8 cellular contexts compared by ENCODE assay signal in genomic region chr15:40594429-40594836, GRCh38. TPM values are rescaled to one million over a fixed set of nuclear protein-coding genes. Genes with fewer than 3 reads are reported as not detected.
DNase-seq lines count a peak whose midpoint lies in the region; ATAC-seq and TF ChIP-seq lines count a peak whose summit lies in the region.

No MANE protein-coding gene starts in this region.

- peak; percentile 77 for ATAC-seq in GM23338
- peak; percentile 59 for ATAC-seq in naive thymus-derived CD4-positive, alpha-beta T cell

- H3K36me3 Mint-ChIP-seq in activated naive CD4-positive, alpha-beta T cell treated with anti-CD3 and anti-CD28 coated beads, Interleukin-2, amount 50 U/mL, for 24 hours = peaks cover 2% of the 10 kb centered on the region
- H3K36me3 Mint-ChIP-seq in GM23338 (ENCODE audit: low read depth) = peaks cover 3% of the 10 kb centered on the region; the same call in 1 of the 3 replicates
- H3K36me3 Mint-ChIP-seq in IgD-negative memory B cell = no peaks in the 10 kb centered on the region
- peaks cover 0 to 1% (median 0%) of the 10 kb centered on the region in 5 donors for H3K36me3 Mint-ChIP-seq in naive thymus-derived CD4-positive, alpha-beta T cell

- H3K9me3 ChIP-seq in naive thymus-derived CD4-positive, alpha-beta T cell (ENCODE audit: control insufficient read depth in 2 of 3, low read length in 3 of 3) = no peaks in the 10 kb centered on the region

- peaks cover 7% of the 10 kb centered on the region for H3K27me3 Mint-ChIP-seq in activated naive CD4-positive, alpha-beta T cell treated with anti-CD3 and anti-CD28 coated beads, Interleukin-2, amount 50 U/mL, for 24 hours
- H3K27me3 Mint-ChIP-seq in GM23338 (ENCODE audit: insufficient read depth, low read depth, poor library complexity) = peaks cover 16% of the 10 kb centered on the region
- H3K27me3 Mint-ChIP-seq in IgD-negative memory B cell = no peaks in the 10 kb centered on the region
- H3K27me3 Mint-ChIP-seq in naive thymus-derived CD4-positive, alpha-beta T cell = peaks cover 0 to 12% (median 6%) of the 10 kb centered on the region in 5 donors

- peak overlapping the region; percentile 77 for H2AFZ ChIP-seq in GM23338

- H3K27ac ChIP-seq in GM23338 (ENCODE audit: low read depth) = peak overlapping the region; percentile 94
- H3K27ac ChIP-seq in epithelial cell of prostate = peak overlapping the region; percentile 88
- H3K27ac ChIP-seq in naive thymus-derived CD4-positive, alpha-beta T cell (ENCODE audit: low read depth, low read length) = peak overlapping the region; percentile 83

- CTCF ChIA-PET in naive thymus-derived CD4-positive, alpha-beta T cell (lab: Charles Lee) = no interaction called here

- POLR2A ChIA-PET in naive thymus-derived CD4-positive, alpha-beta T cell (lab: Charles Lee) = interaction anchor here (2.9 kb wide), 1 partner anchor 25 kb away, joined by 12 read pairs; the partner anchor contains the start of gene RPUSD2

- peak overlapping the region; percentile 99 for H3K4me2 ChIP-seq in GM23338

- H3K4me1 ChIP-seq in GM23338 (ENCODE audit: insufficient read depth) = peaks cover 17% of the 10 kb centered on the region
- peaks cover 11 to 12% of the 10 kb centered on the region in 2 donors for H3K4me1 ChIP-seq in naive thymus-derived CD4-positive, alpha-beta T cell (ENCODE audit: control insufficient read depth in 2 of 2, insufficient read depth in 2 of 2, low read length in 2 of 2)

- no peak for DNase-seq in activated naive CD4-positive, alpha-beta T cell treated with Interleukin-2 at 50 U/mL for 16 hours
- DNase-seq in GM23338 (ENCODE audit: low spot score) (peak; percentile 81), SKM-1 treated with dmso at 0.1 percent for 144 hours (lab: John Stamatoyannopoulos, UW; ENCODE audit: unreplicated experiment) (peak; percentile 81), epithelial cell of prostate (ENCODE audit: low read depth, low spot score) (no peak)
- peak in 1 of 9 donors; percentile 18 for DNase-seq in naive thymus-derived CD4-positive, alpha-beta T cell
- no peak for DNase-seq in stimulated activated CD4-positive, alpha-beta T cell treated with anti-CD3 and anti-CD28 coated beads, Interleukin-4, amount 100 ng/mL, for 4 hours

- H3K79me2 ChIP-seq in GM23338 (replicated peaks; ENCODE audit: insufficient read depth) = peaks cover 45% of the 10 kb centered on the region

- H3F3A ChIP-seq in GM23338 (replicated peaks; ENCODE audit: low read depth) = peaks cover 7% of the 10 kb centered on the region; the same call in 1 of the 2 replicates

- intact Hi-C loops in naive thymus-derived CD4-positive, alpha-beta T cell (cut with micrococcal nuclease) = loop anchor here (1.0 to 10.0 kb wide), 11 partner anchors 29 to 810 kb away; partner anchors contain the start of genes CCDC32 (in 2 of the 2), DNAJC17 (in 2 of the 2), RAD51 (in 2 of the 2) and ZFYVE19 (in 2 of the 2)

- no peaks in the 10 kb centered on the region for H3K9me2 ChIP-seq in GM23338 (ENCODE audit: insufficient read depth)

- peaks cover 24% of the 10 kb centered on the region for H3K4me1 Mint-ChIP-seq in activated naive CD4-positive, alpha-beta T cell treated with anti-CD3 and anti-CD28 coated beads, Interleukin-2, amount 50 U/mL, for 24 hours
- H3K4me1 Mint-ChIP-seq in GM23338 (peaks cover 24% of the 10 kb centered on the region), IgD-negative memory B cell (peaks cover 15 to 24% (median 19%) of the 10 kb centered on the region in 3 donors)
- peaks cover 13 to 40% (median 24%) of the 10 kb centered on the region in 7 donors for H3K4me1 Mint-ChIP-seq in naive thymus-derived CD4-positive, alpha-beta T cell

- no peaks in the 10 kb centered on the region for H3K27me3 ChIP-seq in GM23338 (ENCODE audit: insufficient read depth)
- H3K27me3 ChIP-seq in naive thymus-derived CD4-positive, alpha-beta T cell (ENCODE audit: control insufficient read depth in 2 of 2, insufficient read depth in 2 of 2, low read length in 2 of 2) = no peaks in the 10 kb centered on the region

- H3K4me3 ChIP-seq in GM23338 = peak overlapping the region; percentile 95
- H3K4me3 ChIP-seq in naive thymus-derived CD4-positive, alpha-beta T cell (ENCODE audit: low read length) = peak overlapping the region; percentile 98

- H4K20me1 ChIP-seq in GM23338 (replicated peaks; ENCODE audit: insufficient read depth) = no peaks in the 10 kb centered on the region; the same call in 1 of the 2 replicates

- peak overlapping the region; percentile 99 for H3K27ac Mint-ChIP-seq in activated naive CD4-positive, alpha-beta T cell treated with anti-CD3 and anti-CD28 coated beads, Interleukin-2, amount 50 U/mL, for 24 hours
- H3K27ac Mint-ChIP-seq in GM23338 (peak overlapping the region; percentile 100), IgD-negative memory B cell (peak overlapping the region; percentile 94 to 99 (median 98))
- H3K27ac Mint-ChIP-seq in naive thymus-derived CD4-positive, alpha-beta T cell = peak overlapping the region; percentile 85 to 100 (median 98)

- no peaks in the 10 kb centered on the region for H3K9me3 Mint-ChIP-seq in activated naive CD4-positive, alpha-beta T cell treated with anti-CD3 and anti-CD28 coated beads, Interleukin-2, amount 50 U/mL, for 24 hours
- H3K9me3 Mint-ChIP-seq in GM23338 (peaks cover 5% of the 10 kb centered on the region), IgD-negative memory B cell (no peaks in the 10 kb centered on the region)
- peaks cover 0 to 5% (median 0%) of the 10 kb centered on the region in 11 donors for H3K9me3 Mint-ChIP-seq in naive thymus-derived CD4-positive, alpha-beta T cell

- H3K36me3 ChIP-seq in GM23338 (ENCODE audit: insufficient read depth) = no peaks in the 10 kb centered on the region
- no peaks in the 10 kb centered on the region for H3K36me3 ChIP-seq in naive thymus-derived CD4-positive, alpha-beta T cell (ENCODE audit: control insufficient read depth in 2 of 3, insufficient read depth in 3 of 3, low read length in 3 of 3)

- no peak for TF ChIP-seq CTCF in GM23338 (conservative IDR thresholded peaks at IDR 0.05; ENCODE audit: low read depth in 2 of 2)

- peak overlapping the region; percentile 95 for H3K4me3 Mint-ChIP-seq in activated naive CD4-positive, alpha-beta T cell treated with anti-CD3 and anti-CD28 coated beads, Interleukin-2, amount 50 U/mL, for 24 hours
- H3K4me3 Mint-ChIP-seq in GM23338 = peak overlapping the region; percentile 98
- H3K4me3 Mint-ChIP-seq in IgD-negative memory B cell = peak overlapping the region; percentile 90 to 99 (median 96)
- peak overlapping the region; percentile 91 to 99 (median 96) for H3K4me3 Mint-ChIP-seq in naive thymus-derived CD4-positive, alpha-beta T cell

TF ChIP-seq in GM23338, 12 proteins besides CTCF, POLR2A, EP300 and RAD21:
- TF ChIP-seq POLR2AphosphoS5 (IDR thresholded peaks at IDR 0.05; ENCODE audit: low read depth) (0 out of 2 replicates have a peak, but pooled peaks have one; percentile 2), ZNF114 (CRISPR knock-in tag; IDR thresholded peaks at IDR 0.05) (no peak)

RNA-seq across cellular contexts. Expression of gene KNL1, which starts 0.4 kb away (rescaled TPM):
- total RNA-seq in GM23338 (2014; rRNA removed; shearing (Covaris generic)) = 43.2 and 46.2 TPM in 2 replicates
- 16.7 and 18.5 TPM in 2 replicates for polyA plus RNA-seq in GM23338 (2016; fragmentation: Nextera tagmentation; extraction: Ambion mirVana)
- polyA plus RNA-seq in IgD-negative memory B cell = 1.1 TPM
- total RNA-seq in naive thymus-derived CD4-positive, alpha-beta T cell = 10 to 100 TPM in 1 of 5 experiments, 1 to 10 TPM in 2, under 1 TPM in 2; 0.16 to 41.5 (median 1.7) TPM
- polyA plus RNA-seq in naive thymus-derived CD4-positive, alpha-beta T cell = under 1 TPM; 0.08 to 0.99 TPM

RNA-seq across cellular contexts. Expression of gene RPUSD2, which starts 25.3 kb away (rescaled TPM):
- 23.3 and 25.5 TPM in 2 replicates for total RNA-seq in GM23338 (2014; rRNA removed; shearing (Covaris generic))
- polyA plus RNA-seq in GM23338 (2016; fragmentation: Nextera tagmentation; extraction: Ambion mirVana) (21.2 and 22.0 TPM in 2 replicates), IgD-negative memory B cell (19.7 TPM)
- total RNA-seq in naive thymus-derived CD4-positive, alpha-beta T cell = 10 to 100 TPM; 10.6 to 19.0 (median 15.5) TPM
- polyA plus RNA-seq in naive thymus-derived CD4-positive, alpha-beta T cell = 10 to 100 TPM; 19.3 to 25.9 TPM

RNA-seq across cellular contexts. Expression of gene CCDC32, which starts 29.6 kb away (rescaled TPM):
- 15.4 and 16.9 TPM in 2 replicates for total RNA-seq in GM23338 (2014; rRNA removed; shearing (Covaris generic))
- polyA plus RNA-seq in GM23338 (2016; fragmentation: Nextera tagmentation; extraction: Ambion mirVana) (12.2 and 13.8 TPM in 2 replicates), IgD-negative memory B cell (131 TPM)
- 10 to 100 TPM; 22.4 to 37.3 (median 33.3) TPM for total RNA-seq in naive thymus-derived CD4-positive, alpha-beta T cell
- 10 to 100 TPM; 37.5 to 44.8 TPM for polyA plus RNA-seq in naive thymus-derived CD4-positive, alpha-beta T cell

Comparison
In these comparisons a context has a peak if more than half of its experiments do, and no peak if none do; other contexts are left out.
1. DNase-seq: peak in GM23338 (single experiment) and SKM-1 treated with dmso at 0.1 percent for 144 hours (single experiment); none in activated naive CD4-positive, alpha-beta T cell treated with Interleukin-2 at 50 U/mL for 16 hours (single experiment), epithelial cell of prostate (single experiment) and stimulated activated CD4-positive, alpha-beta T cell treated with anti-CD3 and anti-CD28 coated beads, Interleukin-4, amount 100 ng/mL, for 4 hours (0 of 2).
2. Peak in every context shown above with its lines, with median percentiles within 50 percentile points of each other: H3K27ac Mint-ChIP-seq, H3K4me3 Mint-ChIP-seq and H3K27ac ChIP-seq.